ENCODE assay signal across 10 cellular contexts in genomic region chr15:60720493-60721231, GRCh38.
DNase-seq lines count a peak whose midpoint lies in the region; ATAC-seq, FAIRE-seq and TF ChIP-seq lines count a peak whose summit lies in the region.
"Had no signal": no experiment of that assay in that cellular context is flagged by ENCODE, and none has a peak within 500 bp of the region (broad histone marks: within the 10 kb centered on the region; RNA-seq: fewer than 3 reads in every experiment).

No MANE protein-coding gene starts in this region.

- no peak for TF ChIP-seq POLR2A in GM12892 (IDR thresholded peaks at IDR 0.05; ENCODE audit: low read depth, low read length)

- ATAC-seq in HG03159 (IDR thresholded peaks at IDR 0.05; ENCODE audit: unreplicated experiment), result peak; percentile 44
- ATAC-seq in HG03135 (IDR thresholded peaks at IDR 0.05; ENCODE audit: unreplicated experiment), result no peak

- no peak overlapping the region for H3K27ac ChIP-seq in colonic mucosa

- intact Hi-C loops in colonic mucosa (cut with DNase I), result no loop called here

- no peaks in the 10 kb centered on the region for H3K27me3 ChIP-seq in colonic mucosa

- H3K4me3 ChIP-seq in colonic mucosa, result no peak overlapping the region

- FAIRE-seq in GM12892 (lab: Jason Lieb, UNC), result peak; percentile 85
- FAIRE-seq: TTC549 had no signal

- DNase-seq in GM12892 (ENCODE audit: insufficient read length) (no peak), activated T-cell treated with anti-CD3 and anti-CD28 coated beads for 24 hours (ENCODE audit: low read depth) (peak; percentile 57), cerebellar cortex (ENCODE audit: low spot score) (no peak), Kasumi-1 (lab: John Stamatoyannopoulos, UW) (no peak), colonic mucosa (no peak)
- DNase-seq in stimulated activated CD4-positive, alpha-beta T cell treated with anti-CD3 and anti-CD28 coated beads, Interleukin-15, amount 100 ng/mL, for 48 hours (ENCODE audit: low read depth in 2 of 2), result peak; percentile 60 to 67
- DNase-seq: DMS53 had no signal

- no peaks in the 10 kb centered on the region for H3K4me1 ChIP-seq in colonic mucosa

- H3K36me3 ChIP-seq in colonic mucosa, result no peaks in the 10 kb centered on the region

- TF ChIP-seq CTCF in colonic mucosa (IDR thresholded peaks at IDR 0.05), result no peak

- H3K9me3 ChIP-seq in colonic mucosa, result no peaks in the 10 kb centered on the region

- no peak overlapping the region for H3K9ac ChIP-seq in colonic mucosa (ENCODE audit: low read depth in 2 of 2, low read length in 2 of 2)

Comparison
In these comparisons a context has a peak if more than half of its experiments do, and no peak if none do; other contexts are left out.
1. DNase-seq: peak in activated T-cell treated with anti-CD3 and anti-CD28 coated beads for 24 hours (single experiment) and stimulated activated CD4-positive, alpha-beta T cell treated with anti-CD3 and anti-CD28 coated beads, Interleukin-15, amount 100 ng/mL, for 48 hours (2 of 2); none in GM12892 (single experiment), cerebellar cortex (single experiment), Kasumi-1 (0 of 2) and colonic mucosa (single experiment).